In genomic region chr2:29786361-29786760, GRCh38 we compare ENCODE assay signal across 16 cellular contexts.
"Had no signal": no experiment of that assay in that cellular context is flagged by ENCODE, and none has a peak within 500 bp of the region (broad histone marks: within the 10 kb centered on the region; RNA-seq: fewer than 3 reads in every experiment).

No MANE protein-coding gene starts in this region.

- DNase-seq: activated CD4-positive, alpha-beta T cell treated with anti-CD3 and anti-CD28 coated beads for 36 hours; activated CD4-positive, alpha-beta T cell treated with anti-CD3 and anti-CD28 coated beads, Interleukin-2, amount 50 U/mL, for 48 hours; activated gamma-delta T cell; adrenal gland; cerebellar nuclear complex; effector CD4-positive, alpha-beta T cell; heart right ventricle; immature natural killer cell; mesenchymal stem cell; naive thymus-derived CD8-positive, alpha-beta T cell; trophoblast cell had no signal

- H3K27ac ChIP-seq: adrenal gland, breast epithelium, esophagus muscularis mucosa, heart right ventricle, prostate gland, right atrium auricular region had no signal

- H3K4me3 ChIP-seq: adrenal gland, breast epithelium, esophagus muscularis mucosa, heart right ventricle, prostate gland, right atrium auricular region had no signal

- ATAC-seq: activated CD4-positive, alpha-beta T cell treated with anti-CD3 and anti-CD28 coated beads for 36 hours; activated naive CD4-positive, alpha-beta T cell treated with anti-CD3 and anti-CD28 coated beads, Interleukin-2, amount 50 U/mL, for 72 hours; heart right ventricle; naive thymus-derived CD8-positive, alpha-beta T cell had no signal
